8 cellular contexts compared by ENCODE assay signal in the genomic region with DNA sequence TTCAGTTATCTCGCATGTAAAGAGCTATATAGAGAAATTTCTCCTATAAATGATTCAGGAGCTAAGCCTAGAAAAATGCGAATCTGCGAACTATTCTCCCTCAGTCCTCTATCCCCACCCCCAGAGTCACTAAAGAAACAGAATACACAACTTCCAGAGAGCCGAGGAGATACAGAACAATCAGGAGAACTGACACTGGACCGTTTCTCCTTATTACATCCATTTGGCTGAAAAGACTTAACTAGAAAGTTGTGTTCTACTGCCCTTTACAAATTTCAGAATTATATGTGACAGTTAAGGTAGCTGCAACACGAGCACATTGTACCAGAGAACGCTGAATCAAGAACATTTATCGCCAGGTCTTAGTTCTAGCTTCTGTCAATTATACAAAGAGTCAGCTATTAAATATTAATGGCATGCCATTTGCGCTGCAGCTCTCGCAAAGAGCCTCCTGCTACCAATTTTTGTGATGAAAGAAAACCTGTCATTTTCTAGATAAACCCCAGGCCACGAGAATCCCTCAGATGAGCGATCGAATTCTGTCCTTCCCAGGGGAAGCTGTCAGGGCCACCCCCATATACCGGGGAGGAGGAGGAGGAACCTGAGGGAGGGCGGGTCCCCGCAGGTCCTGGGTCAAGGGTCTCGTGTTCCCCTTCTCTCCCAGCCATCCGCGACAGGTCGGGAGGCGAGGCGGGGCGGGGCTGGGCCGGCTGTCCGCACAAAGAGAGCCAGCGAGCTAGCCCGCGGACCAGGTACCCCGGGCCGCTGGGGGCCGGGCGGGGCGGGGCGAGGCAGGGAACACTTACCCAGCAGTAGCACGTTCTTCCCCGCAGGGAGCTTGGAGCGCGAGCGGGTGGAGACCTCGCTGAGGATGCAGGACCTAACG. TPM values are rescaled to one million over a fixed set of nuclear protein-coding genes. Genes with fewer than 3 reads are reported as not detected.
DNase-seq lines count a peak whose midpoint lies in the region; ATAC-seq and TF ChIP-seq lines count a peak whose summit lies in the region.

No MANE protein-coding gene starts in this region.

- H3K14ac ChIP-seq in neuronal stem cell (ENCODE audit: low read length) = peak overlapping the region; percentile 99

- H3K36me3 ChIP-seq in BE2C = peaks cover 3% of the 10 kb centered on the region; the same call in 1 of the 2 replicates
- H3K36me3 ChIP-seq in NT2/D1 (ENCODE audit: insufficient read depth, insufficient read length, low read length) = peaks cover 20% of the 10 kb centered on the region
- peaks cover 0 to 33% of the 10 kb centered on the region in 2 donors for H3K36me3 ChIP-seq in neuronal stem cell (replicated peaks in 1 of 2; ENCODE audit: control insufficient read depth in 2 of 2, insufficient read depth in 2 of 2, low read length in 2 of 2)
- no peaks in the 10 kb centered on the region for H3K36me3 ChIP-seq in thoracic aorta

- H3K4me3 ChIP-seq in BE2C (ENCODE audit: low read depth, low read length) = peak overlapping the region; percentile 74
- H3K4me3 ChIP-seq in NT2/D1 (ENCODE audit: insufficient read length, low read depth) = peak overlapping the region; percentile 99
- H3K4me3 ChIP-seq in neuronal stem cell (ENCODE audit: low read length in 2 of 2) = peak overlapping the region; percentile 96 to 98
- peak overlapping the region; percentile 96 for H3K4me3 ChIP-seq in thoracic aorta

- H3K4me1 ChIP-seq in BE2C = no peaks in the 10 kb centered on the region
- peaks cover 3% of the 10 kb centered on the region for H3K4me1 ChIP-seq in NT2/D1 (ENCODE audit: insufficient read depth, insufficient read length)
- H3K4me1 ChIP-seq in neuronal stem cell (ENCODE audit: control insufficient read depth in 2 of 2, insufficient read depth in 1 of 2, low read depth in 1 of 2, low read length in 2 of 2) = peaks cover 0 to 8% of the 10 kb centered on the region in 2 donors
- peaks cover 13 to 29% of the 10 kb centered on the region in 2 donors for H3K4me1 ChIP-seq in thoracic aorta (ENCODE audit: control insufficient read depth in 1 of 2, low read depth in 2 of 2)

- H3K27ac ChIP-seq in neuronal stem cell (replicated peaks; ENCODE audit: low read length) (peak overlapping the region; percentile 99), thoracic aorta (peak overlapping the region; percentile 95 to 99)

- H3K27me3 ChIP-seq in BE2C (no peaks in the 10 kb centered on the region), NT2/D1 (ENCODE audit: insufficient read depth, insufficient read length) (no peaks in the 10 kb centered on the region), neuronal stem cell (ENCODE audit: control insufficient read depth in 3 of 3, insufficient read depth in 3 of 3, low read depth in 1 of 3, low read length in 3 of 3) (no peaks in the 10 kb centered on the region), thoracic aorta (replicated peaks; ENCODE audit: insufficient read depth) (no peaks in the 10 kb centered on the region)

- TF ChIP-seq CTCF in BE2C (IDR thresholded peaks at IDR 0.05; ENCODE audit: low read depth, low read length) = no peak
- TF ChIP-seq CTCF in thoracic aorta (IDR thresholded peaks at IDR 0.05) = no peak

- peaks cover 4% of the 10 kb centered on the region for H3K79me1 ChIP-seq in neuronal stem cell (ENCODE audit: low read depth, low read length)

- H2AK5ac ChIP-seq in neuronal stem cell (ENCODE audit: low read depth, low read length) = peak overlapping the region; percentile 100

- H4K91ac ChIP-seq in neuronal stem cell (ENCODE audit: low read depth, low read length, poor library complexity) = peak overlapping the region; percentile 98

- peak overlapping the region; percentile 100 for H3K18ac ChIP-seq in neuronal stem cell (ENCODE audit: low read length)

- peak overlapping the region; percentile 96 for H2BK12ac ChIP-seq in neuronal stem cell (ENCODE audit: low read length)

- H3K9ac ChIP-seq in NT2/D1 (ENCODE audit: insufficient read length, low read depth) (peak overlapping the region; percentile 100), neuronal stem cell (ENCODE audit: low read depth, low read length, poor library complexity) (peak overlapping the region; percentile 100)

- H4K8ac ChIP-seq in neuronal stem cell (ENCODE audit: low read depth, low read length) = peak overlapping the region; percentile 99

- peak overlapping the region; percentile 89 for H3K4me2 ChIP-seq in neuronal stem cell (ENCODE audit: insufficient read depth, low read length, poor library complexity, severe bottlenecking)

- peak overlapping the region; percentile 99 for H2BK5ac ChIP-seq in neuronal stem cell (ENCODE audit: low read length)

- no CpG with 5 or more reads among the region's 41 CpGs for WGBS in neuronal stem cell (ENCODE audit: extremely low coverage in 2 of 2, insufficient read length in 2 of 2, insufficient replicate concordance in 1 of 2), 2 donors

- H3K9me3 ChIP-seq in BE2C = no peaks in the 10 kb centered on the region
- H3K9me3 ChIP-seq in NT2/D1 (ENCODE audit: insufficient read depth, low read length) = no peaks in the 10 kb centered on the region
- H3K9me3 ChIP-seq in neuronal stem cell (replicated peaks in 1 of 2; ENCODE audit: control insufficient read depth in 2 of 2, insufficient read depth in 1 of 2, low read depth in 1 of 2, low read length in 2 of 2) = no peaks in the 10 kb centered on the region
- no peaks in the 10 kb centered on the region for H3K9me3 ChIP-seq in thoracic aorta

- peak; percentile 60 for DNase-seq in BE2C
- peak; percentile 57 for DNase-seq in NT2/D1 (ENCODE audit: low read depth, low spot score)
- peak; percentile 17 for DNase-seq in activated gamma-delta T cell treated with Interleukin-2 at 50 U/mL for 16 hours
- DNase-seq in germinal center (ENCODE audit: low spot score) = peak; percentile 40
- peak; percentile 81 for DNase-seq in neuronal stem cell (ENCODE audit: low spot score)
- no peak for DNase-seq in thoracic aorta (ENCODE audit: low spot score)

- peak overlapping the region; percentile 100 for H2BK120ac ChIP-seq in neuronal stem cell (ENCODE audit: low read depth, low read length)

- peak overlapping the region; percentile 100 for H3K4ac ChIP-seq in neuronal stem cell (ENCODE audit: low read length)

- H2BK15ac ChIP-seq in neuronal stem cell (ENCODE audit: low read length) = peak overlapping the region; percentile 98

- peak overlapping the region; percentile 99 for H3K23ac ChIP-seq in neuronal stem cell (ENCODE audit: low read depth, low read length, poor library complexity)

- H2AFZ ChIP-seq in neuronal stem cell (ENCODE audit: low read length) = peak overlapping the region; percentile 96

- peak; percentile 40 for ATAC-seq in GM18873 (IDR thresholded peaks at IDR 0.05; ENCODE audit: low FRiP score, unreplicated experiment)
- peak; percentile 38 for ATAC-seq in HG03108 (IDR thresholded peaks at IDR 0.05; ENCODE audit: unreplicated experiment)
- peak; percentile 22 for ATAC-seq in thoracic aorta (ENCODE audit: insufficient number of reproducible peaks, low FRiP score, low read depth)

RNA-seq across cellular contexts. Expression of gene DYNC1LI1, which starts 0.9 kb away (rescaled TPM):
- 26.1 TPM for polyA plus RNA-seq in BE2C (2012; ENCODE audit: insufficient read depth, insufficient read length, low read depth)
- 44.3 TPM for polyA plus RNA-seq in neuronal stem cell (2013, experiment 1 of 2)
- 44.7 TPM for polyA plus RNA-seq in neuronal stem cell (2013, experiment 2 of 2)
- 10 to 100 TPM; 28.3 to 44.4 TPM for total RNA-seq in thoracic aorta
